ENCODE assay signal across 13 cellular contexts in genomic region chr9:111839387-111839786, GRCh38. TPM values are rescaled to one million over a fixed set of nuclear protein-coding genes. Genes with fewer than 3 reads are reported as not detected.
DNase-seq lines count a peak whose midpoint lies in the region; ATAC-seq and TF ChIP-seq lines count a peak whose summit lies in the region.
"Had no signal": no experiment of that assay in that cellular context is flagged by ENCODE, and none has a peak within 500 bp of the region (broad histone marks: within the 10 kb centered on the region; RNA-seq: fewer than 3 reads in every experiment).

No MANE protein-coding gene starts in this region.

- H3K36me3 ChIP-seq in Caco-2 (ENCODE audit: control insufficient read depth, insufficient read depth, low read length) (no peaks in the 10 kb centered on the region; the same call in 1 of the 2 replicates), MM.1S (replicated peaks; ENCODE audit: insufficient read depth, low read length) (no peaks in the 10 kb centered on the region)

- H3K4me1 ChIP-seq in Caco-2, result peaks cover 22% of the 10 kb centered on the region
- H3K4me1 ChIP-seq in MM.1S (ENCODE audit: low read length), result no peaks in the 10 kb centered on the region

- DNase-seq in Caco-2 (no peak), foreskin fibroblast (peak; percentile 71 to 79), NCI-H2196 (lab: John Stamatoyannopoulos, UW; ENCODE audit: unreplicated experiment) (no peak), NCI-H1092 (lab: John Stamatoyannopoulos, UW) (no peak), MM.1S (no peak)
- DNase-seq: DND-41, glutamatergic neuron, NCI-H2081 had no signal

- H3K4me2 ChIP-seq in MM.1S (ENCODE audit: low read depth, low read length), result no peak overlapping the region

- TF ChIP-seq CTCF in Caco-2 (IDR thresholded peaks at IDR 0.05; ENCODE audit: insufficient read depth in 1 of 2, low read depth in 1 of 2, low read length in 1 of 2, severe bottlenecking in 1 of 2, unreplicated experiment in 1 of 2) (no peak), foreskin fibroblast (IDR thresholded peaks at IDR 0.05; ENCODE audit: low read depth, low read length) (no peak), MM.1S (IDR thresholded peaks at IDR 0.05; ENCODE audit: low read length) (no peak)

- H3K9ac ChIP-seq in MM.1S (ENCODE audit: low read length), result no peak overlapping the region

- H3K27ac Mint-ChIP-seq in Caco-2 (ENCODE audit: unreplicated experiment), result peak overlapping the region; percentile 18
- H3K27ac Mint-ChIP-seq: activated naive CD8-positive, alpha-beta T cell had no signal

- POLR2A ChIA-PET in Caco-2 (lab: Charles Lee), result no interaction called here

- no peaks in the 10 kb centered on the region for H4K20me1 ChIP-seq in MM.1S (ENCODE audit: insufficient read depth, low read length)

- peaks cover 11% of the 10 kb centered on the region for H3K9me3 Mint-ChIP-seq in Caco-2 (ENCODE audit: unreplicated experiment)

- H3K4me3 Mint-ChIP-seq in Caco-2 (ENCODE audit: unreplicated experiment), result peak overlapping the region; percentile 28
- H3K4me3 Mint-ChIP-seq: activated naive CD8-positive, alpha-beta T cell had no signal

- H3K79me2 ChIP-seq in MM.1S (ENCODE audit: low read length), result no peaks in the 10 kb centered on the region

- no peak overlapping the region for H3K27ac ChIP-seq in MM.1S (ENCODE audit: low read length)

- H3F3A ChIP-seq in MM.1S (ENCODE audit: insufficient read depth, low read length), result no peaks in the 10 kb centered on the region

- CTCF ChIA-PET in Caco-2 (lab: Charles Lee), result no interaction called here

- peaks cover 11% of the 10 kb centered on the region for H3K4me1 Mint-ChIP-seq in Caco-2 (ENCODE audit: low read depth, unreplicated experiment)

- no TSS peak for BruUV-seq in Caco-2 (replicated peaks; lab: Mats Ljungman, UMichigan)

- H3K4me3 ChIP-seq in Caco-2 (ENCODE audit: low read depth, low read length) (no peak overlapping the region), foreskin fibroblast (ENCODE audit: low read depth in 1 of 2, low read length in 2 of 2) (no peak overlapping the region), MM.1S (ENCODE audit: low read length) (no peak overlapping the region)

- no peaks in the 10 kb centered on the region for H3K9me3 ChIP-seq in Caco-2
- H3K9me3 ChIP-seq in MM.1S (replicated peaks; ENCODE audit: insufficient read depth, low read length), result no peaks in the 10 kb centered on the region

- H2AFZ ChIP-seq in MM.1S (ENCODE audit: low read length), result no peak overlapping the region

- H3K9me2 ChIP-seq in MM.1S (replicated peaks; ENCODE audit: insufficient read depth, low read length), result no peaks in the 10 kb centered on the region

- no peaks in the 10 kb centered on the region for H3K36me3 Mint-ChIP-seq in Caco-2 (ENCODE audit: insufficient read depth, unreplicated experiment)

- H3K27me3 ChIP-seq in Caco-2 (replicated peaks; ENCODE audit: control insufficient read depth, insufficient read depth, low read length) (no peaks in the 10 kb centered on the region), MM.1S (replicated peaks; ENCODE audit: insufficient read depth, low read length) (no peaks in the 10 kb centered on the region)

- H3K27me3 Mint-ChIP-seq in Caco-2 (ENCODE audit: insufficient read depth, unreplicated experiment), result no peaks in the 10 kb centered on the region

- intact Hi-C loops in Caco-2 (cut with micrococcal nuclease; ENCODE audit: unreplicated experiment), result no loop called here

- peak; percentile 49 for ATAC-seq in GM19035 (IDR thresholded peaks at IDR 0.05; ENCODE audit: unreplicated experiment)
- peak; percentile 57 for ATAC-seq in HG03571 (IDR thresholded peaks at IDR 0.05; ENCODE audit: unreplicated experiment)
- no peak for ATAC-seq in HG03521 (IDR thresholded peaks at IDR 0.05; ENCODE audit: unreplicated experiment)

RNA-seq across cellular contexts. Expression of gene SHOC1, which starts 44.6 kb away (rescaled TPM):
- not detected in 2 replicates for total RNA-seq in Caco-2 (2022)
- total RNA-seq: T-helper 2 cell treated with Interferon-gamma antibody and Interleukin-4, amounts not matched to agents 100 ng/mL and 5 ng/mL, for 36 hours had no signal

RNA-seq across cellular contexts. Expression of gene UGCG, which starts 57.2 kb away (rescaled TPM):
- total RNA-seq in Caco-2 (2022), result 25.0 and 26.7 TPM in 2 replicates

Comparison
In these comparisons a context has a peak if more than half of its experiments do, and no peak if none do; other contexts are left out.
1. DNase-seq: peak in foreskin fibroblast (2 of 2); none in Caco-2 (0 of 2), NCI-H2196 (single experiment), NCI-H1092 (single experiment) and MM.1S (single experiment).